In the genomic region with DNA sequence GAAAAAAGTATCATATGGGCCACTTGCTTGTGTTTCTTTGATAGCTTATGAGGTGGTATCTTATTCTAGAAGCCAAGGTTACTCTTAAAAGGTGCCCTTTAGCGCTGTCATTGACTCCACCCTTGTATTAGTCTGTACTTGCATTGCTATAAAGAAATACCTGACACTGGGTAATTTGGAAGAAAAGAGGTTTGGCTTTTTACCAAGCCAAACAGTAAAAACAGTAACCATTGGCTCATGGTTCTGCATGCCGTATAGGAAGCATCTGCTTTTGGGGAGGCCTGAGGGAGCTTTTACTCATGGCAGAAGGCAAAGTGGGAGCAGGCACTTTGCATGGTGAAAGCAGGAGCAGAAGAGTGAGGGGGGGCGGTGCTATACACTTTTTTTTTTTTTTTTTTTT, we compare ENCODE assay signal across 25 cellular contexts.
"Had no signal": no experiment of that assay in that cellular context is flagged by ENCODE, and none has a peak within 500 bp of the region (broad histone marks: within the 10 kb centered on the region; RNA-seq: fewer than 3 reads in every experiment).

No MANE protein-coding gene starts in this region.

- H3K27ac ChIP-seq: adrenal gland, ascending aorta, brain microvascular endothelial cell, colonic mucosa, left lung, right lobe of liver had no signal

- H3K27me3 Mint-ChIP-seq: activated T-helper 17 cell treated with anti-CD3 and anti-CD28 coated beads, Interleukin-2, amount 50 U/mL, for 72 hours; central memory CD8-positive, alpha-beta T cell had no signal

- H3K9me3 Mint-ChIP-seq: activated T-helper 17 cell treated with anti-CD3 and anti-CD28 coated beads, Interleukin-2, amount 50 U/mL, for 72 hours; central memory CD8-positive, alpha-beta T cell; endodermal cell; neural crest cell; stimulated activated naive CD8-positive, alpha-beta T cell treated with anti-CD3 and anti-CD28 coated beads, Interleukin-15, Interleukin-2, amounts not matched to agents 100 ng/mL and 50 ng/mL, for 24 hours had no signal

- H3K4me3 Mint-ChIP-seq: activated CD8-positive, alpha-beta T cell treated with anti-CD3 and anti-CD28 coated beads, Interleukin-2, amount 10 ng/mL, durations not matched to agents 7 days and 5 days; activated naive CD8-positive, alpha-beta T cell; activated T-helper 17 cell treated with anti-CD3 and anti-CD28 coated beads, Interleukin-2, amount 50 U/mL, for 72 hours; central memory CD8-positive, alpha-beta T cell; endodermal cell; naive thymus-derived CD4-positive, alpha-beta T cell; neural crest cell; stimulated activated naive CD8-positive, alpha-beta T cell treated with anti-CD3 and anti-CD28 coated beads, Interleukin-15, Interleukin-2, amounts not matched to agents 100 ng/mL and 50 ng/mL, for 24 hours had no signal

- H3K27ac Mint-ChIP-seq: activated CD8-positive, alpha-beta T cell treated with anti-CD3 and anti-CD28 coated beads, Interleukin-2, amount 10 ng/mL, durations not matched to agents 7 days and 5 days; activated naive CD8-positive, alpha-beta T cell; activated T-helper 17 cell treated with anti-CD3 and anti-CD28 coated beads, Interleukin-2, amount 50 U/mL, for 72 hours; endodermal cell; naive thymus-derived CD4-positive, alpha-beta T cell; stimulated activated naive CD8-positive, alpha-beta T cell treated with anti-CD3 and anti-CD28 coated beads, Interleukin-15, Interleukin-2, amounts not matched to agents 100 ng/mL and 50 ng/mL, for 24 hours had no signal

- H3K4me3 ChIP-seq: adrenal gland, ascending aorta, colonic mucosa, left lung, lung, right lobe of liver, skin epidermis, tibial artery had no signal

- H3K36me3 Mint-ChIP-seq: activated naive CD8-positive, alpha-beta T cell; naive thymus-derived CD4-positive, alpha-beta T cell had no signal

- DNase-seq: activated CD4-positive, alpha-beta T cell treated with anti-CD3 and anti-CD28 coated beads for 1 hour; activated CD4-positive, alpha-beta T cell treated with anti-CD3 and anti-CD28 coated beads, Interleukin-2, amount 50 U/mL, for 1 hour; activated CD8-positive, alpha-beta T cell treated with anti-CD3 and anti-CD28 coated beads, Interleukin-2, amount 10 ng/mL, durations not matched to agents 7 days and 5 days; activated naive CD4-positive, alpha-beta T cell; adrenal gland; brain microvascular endothelial cell; colonic mucosa; endodermal cell; foreskin melanocyte; left lung; naive thymus-derived CD4-positive, alpha-beta T cell; occipital lobe; posterior cingulate gyrus; right lobe of liver; stimulated activated CD4-positive, alpha-beta T cell treated with anti-CD3 and anti-CD28 coated beads, Interleukin-1b, Interleukin-23, amount 100 ng/mL, for 48 hours; substantia nigra; tibial artery had no signal

- H3K4me1 Mint-ChIP-seq: activated T-helper 17 cell treated with anti-CD3 and anti-CD28 coated beads, Interleukin-2, amount 50 U/mL, for 72 hours; central memory CD8-positive, alpha-beta T cell; endodermal cell; naive thymus-derived CD4-positive, alpha-beta T cell; neural crest cell had no signal
